ENCODE assay signal across 13 cellular contexts in the genomic region with DNA sequence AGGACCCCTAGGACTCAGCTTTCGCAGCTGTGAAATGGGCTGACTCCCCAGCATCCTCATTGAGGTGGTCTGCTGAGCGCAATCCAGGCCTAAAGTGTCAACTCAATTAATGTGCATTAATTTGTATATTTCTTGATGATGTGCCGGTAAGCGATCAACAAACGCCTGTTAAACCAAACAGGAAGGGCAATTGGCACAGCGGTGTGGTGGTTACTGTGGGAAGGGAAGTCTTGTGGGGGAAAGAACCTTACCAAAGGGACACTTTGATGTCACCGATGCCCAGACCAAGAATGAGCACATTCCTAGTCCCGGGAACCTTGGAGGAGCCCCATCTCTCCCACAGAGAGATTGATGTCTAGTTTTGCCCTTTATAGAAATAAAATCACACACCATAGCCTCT. TPM values are rescaled to one million over a fixed set of nuclear protein-coding genes. Genes with fewer than 3 reads are reported as not detected.
DNase-seq lines count a peak whose midpoint lies in the region; ATAC-seq and TF ChIP-seq lines count a peak whose summit lies in the region.
"Had no signal": no experiment of that assay in that cellular context is flagged by ENCODE, and none has a peak within 500 bp of the region (broad histone marks: within the 10 kb centered on the region; RNA-seq: fewer than 3 reads in every experiment).

No MANE protein-coding gene starts in this region.

- H3K27me3 ChIP-seq in CD4-positive, CD25-positive, alpha-beta regulatory T cell (ENCODE audit: control insufficient read depth, insufficient read depth, low read length) = no peaks in the 10 kb centered on the region
- H3K27me3 ChIP-seq in Loucy (ENCODE audit: insufficient read depth, low read length, poor library complexity, severe bottlenecking) (no peaks in the 10 kb centered on the region), WERI-Rb-1 (ENCODE audit: insufficient read depth, low read depth, severe bottlenecking) (no peaks in the 10 kb centered on the region)
- H3K27me3 ChIP-seq: foreskin keratinocyte had no signal

- H3K27ac Mint-ChIP-seq in CD4-positive, CD25-positive, alpha-beta regulatory T cell = peak overlapping the region; percentile 91 to 97 (median 97)
- H3K27ac Mint-ChIP-seq in naive thymus-derived CD8-positive, alpha-beta T cell = peak overlapping the region; percentile 92 to 99 (median 96)
- H3K27ac Mint-ChIP-seq: progenitor cell of endocrine pancreas had no signal

- peak overlapping the region; percentile 84 for H3K4me2 ChIP-seq in Loucy (ENCODE audit: low read depth, low read length, poor library complexity, severe bottlenecking)

- POLR2A ChIA-PET in naive thymus-derived CD8-positive, alpha-beta T cell (lab: Charles Lee) = interaction anchor here (0.6 to 3.2 kb wide), 11 partner anchors 10 to 177 kb away, joined by 3 to 10 read pairs (median 4); partner anchors contain the start of genes CCDC124 and FCHO1

- peaks cover 4% of the 10 kb centered on the region for H3K36me3 Mint-ChIP-seq in CD4-positive, CD25-positive, alpha-beta regulatory T cell
- peaks cover 0 to 32% (median 0%) of the 10 kb centered on the region in 3 donors for H3K36me3 Mint-ChIP-seq in naive thymus-derived CD8-positive, alpha-beta T cell

- H3K36me3 ChIP-seq in CD4-positive, CD25-positive, alpha-beta regulatory T cell (ENCODE audit: control insufficient read depth, insufficient read depth, low read length) = peaks cover 29% of the 10 kb centered on the region
- H3K36me3 ChIP-seq in Loucy (ENCODE audit: insufficient read depth, low read length) (peaks cover 5% of the 10 kb centered on the region; the same call in 1 of the 2 replicates), WERI-Rb-1 (no peaks in the 10 kb centered on the region)

- H3K27me3 Mint-ChIP-seq in CD4-positive, CD25-positive, alpha-beta regulatory T cell = no peaks in the 10 kb centered on the region
- no peaks in the 10 kb centered on the region for H3K27me3 Mint-ChIP-seq in naive thymus-derived CD8-positive, alpha-beta T cell

- peaks cover 67% of the 10 kb centered on the region for H3K4me1 ChIP-seq in CD4-positive, CD25-positive, alpha-beta regulatory T cell (ENCODE audit: control insufficient read depth, insufficient read depth, low read length, poor library complexity, severe bottlenecking)
- peaks cover 41% of the 10 kb centered on the region for H3K4me1 ChIP-seq in Loucy (ENCODE audit: insufficient read depth, low read length, poor library complexity, severe bottlenecking)

- H3K4me3 ChIP-seq in CD4-positive, CD25-positive, alpha-beta regulatory T cell (ENCODE audit: low read depth, low read length) = peak overlapping the region; percentile 90
- H3K4me3 ChIP-seq in Loucy (ENCODE audit: low read length, poor library complexity, severe bottlenecking) = peak overlapping the region; percentile 74
- H3K4me3 ChIP-seq in WERI-Rb-1 (ENCODE audit: low read depth, low read length) = no peak overlapping the region

- H3K4me1 Mint-ChIP-seq in CD4-positive, CD25-positive, alpha-beta regulatory T cell = peaks cover 17 to 71% (median 40%) of the 10 kb centered on the region in 4 donors
- H3K4me1 Mint-ChIP-seq in naive thymus-derived CD8-positive, alpha-beta T cell = peaks cover 22 to 75% (median 67%) of the 10 kb centered on the region in 4 donors

- H4K20me1 ChIP-seq in Loucy (ENCODE audit: insufficient read depth, low read length, poor library complexity, severe bottlenecking) = peaks cover 3% of the 10 kb centered on the region

- H3K79me2 ChIP-seq in Loucy (ENCODE audit: insufficient read depth, low read length) = peaks cover 38% of the 10 kb centered on the region

- H3K9me3 Mint-ChIP-seq in CD4-positive, CD25-positive, alpha-beta regulatory T cell = peaks cover 0 to 2% (median 0%) of the 10 kb centered on the region in 7 donors
- H3K9me3 Mint-ChIP-seq in naive thymus-derived CD8-positive, alpha-beta T cell = no peaks in the 10 kb centered on the region

- peak overlapping the region; percentile 83 for H3K9ac ChIP-seq in Loucy (ENCODE audit: low read depth, low read length, poor library complexity, severe bottlenecking)

- H3K4me3 Mint-ChIP-seq in CD4-positive, CD25-positive, alpha-beta regulatory T cell = peak overlapping the region; percentile 94 to 99 (median 94)
- peak overlapping the region; percentile 78 to 98 (median 94) for H3K4me3 Mint-ChIP-seq in naive thymus-derived CD8-positive, alpha-beta T cell

- no peak for ATAC-seq in CD4-positive, CD25-positive, alpha-beta regulatory T cell (ENCODE audit: low read depth in 2 of 2)
- no peak for ATAC-seq in naive thymus-derived CD8-positive, alpha-beta T cell
- ATAC-seq in HG03432 (IDR thresholded peaks at IDR 0.05; ENCODE audit: unreplicated experiment) = no peak
- ATAC-seq: foreskin keratinocyte had no signal

- no peaks in the 10 kb centered on the region for H3F3A ChIP-seq in Loucy (ENCODE audit: low read depth)

- peak overlapping the region; percentile 98 for H3K27ac ChIP-seq in CD4-positive, CD25-positive, alpha-beta regulatory T cell (ENCODE audit: insufficient read depth, low read length, poor library complexity, severe bottlenecking)
- no peak overlapping the region for H3K27ac ChIP-seq in WERI-Rb-1
- H3K27ac ChIP-seq: foreskin keratinocyte had no signal

- no peak for TF ChIP-seq CTCF in Loucy (conservative IDR thresholded peaks at IDR 0.05; ENCODE audit: low read length)
- TF ChIP-seq CTCF in WERI-Rb-1 (IDR thresholded peaks at IDR 0.05; ENCODE audit: low read depth, low read length) = no peak

- H2AFZ ChIP-seq in Loucy (ENCODE audit: low read length) = no peak overlapping the region

- H3K9me2 ChIP-seq in Loucy (replicated peaks; ENCODE audit: low read depth, low read length) = no peaks in the 10 kb centered on the region

- H3K9me3 ChIP-seq in CD4-positive, CD25-positive, alpha-beta regulatory T cell (ENCODE audit: control insufficient read depth in 2 of 2, low read length in 2 of 2) = no peaks in the 10 kb centered on the region
- H3K9me3 ChIP-seq in Loucy (ENCODE audit: insufficient read depth, low read depth, low read length) (no peaks in the 10 kb centered on the region), WERI-Rb-1 (ENCODE audit: severe bottlenecking) (no peaks in the 10 kb centered on the region)

- DNase-seq in CD4-positive, CD25-positive, alpha-beta regulatory T cell = peak in 1 of 3 donors; percentile 31
- peak; percentile 39 for DNase-seq in activated T-helper 9 cell treated with anti-CD3 and anti-CD28 coated beads, Interleukin-2, amount 50 U/mL, for 16 hours (ENCODE audit: low read depth)
- DNase-seq in naive thymus-derived CD8-positive, alpha-beta T cell = peak in 6 of 10 donors; percentile 34 to 57 (median 40)
- DNase-seq in WERI-Rb-1 (no peak), SIG-M5 (lab: John Stamatoyannopoulos, UW) (no peak), ecto neural progenitor cell (ENCODE audit: low spot score) (no peak)
- DNase-seq: foreskin keratinocyte, midbrain, NCI-H2171 had no signal

RNA-seq across cellular contexts. Expression of gene JAK3, which starts 1.6 kb away (rescaled TPM):
- total RNA-seq in CD4-positive, CD25-positive, alpha-beta regulatory T cell = 198 TPM
- polyA plus RNA-seq in CD4-positive, CD25-positive, alpha-beta regulatory T cell = 100 to 1,000 TPM in 1 of 4 donors, 10 to 100 TPM in 3; 80.8 to 103 (median 88.4) TPM
- 100 to 1,000 TPM; 120 to 122 TPM for total RNA-seq in naive thymus-derived CD8-positive, alpha-beta T cell
- 100 to 1,000 TPM in 2 of 3 donors, 10 to 100 TPM in 1; 78.7 to 122 (median 109) TPM for polyA plus RNA-seq in naive thymus-derived CD8-positive, alpha-beta T cell
- total RNA-seq: MCF 10A had no signal

RNA-seq across cellular contexts. Expression of gene RPL18A, which starts 13.6 kb away (rescaled TPM):
- 2,143 TPM for total RNA-seq in CD4-positive, CD25-positive, alpha-beta regulatory T cell
- polyA plus RNA-seq in CD4-positive, CD25-positive, alpha-beta regulatory T cell = 1,000 to 10,000 TPM; 3,036 to 4,374 (median 3,670) TPM
- 1,000 to 10,000 TPM; 2,924 to 2,989 TPM for total RNA-seq in naive thymus-derived CD8-positive, alpha-beta T cell
- polyA plus RNA-seq in naive thymus-derived CD8-positive, alpha-beta T cell = 1,000 to 10,000 TPM; 3,790 to 4,859 (median 4,546) TPM

RNA-seq across cellular contexts. Expression of gene INSL3, which starts 24.8 kb away (rescaled TPM):
- 5.5 TPM for total RNA-seq in CD4-positive, CD25-positive, alpha-beta regulatory T cell
- polyA plus RNA-seq in CD4-positive, CD25-positive, alpha-beta regulatory T cell = 1 to 10 TPM; 1.5 to 5.4 (median 2.2) TPM
- total RNA-seq in naive thymus-derived CD8-positive, alpha-beta T cell = 1 to 10 TPM; 2.7 to 3.6 TPM
- polyA plus RNA-seq in naive thymus-derived CD8-positive, alpha-beta T cell = 1 to 10 TPM in 2 of 3 donors, under 1 TPM in 1; 0.97 to 3.0 (median 1.9) TPM
- total RNA-seq: MCF 10A, progenitor cell of endocrine pancreas had no signal

RNA-seq across cellular contexts. Expression of gene SLC5A5, which starts 25.6 kb away (rescaled TPM):
- total RNA-seq in CD4-positive, CD25-positive, alpha-beta regulatory T cell = 1.0 TPM
- polyA plus RNA-seq in CD4-positive, CD25-positive, alpha-beta regulatory T cell = 1 to 10 TPM in 3 of 4 donors, under 1 TPM in 1; 0.76 to 1.8 (median 1.3) TPM
- 1 to 10 TPM; 2.4 to 2.6 TPM for total RNA-seq in naive thymus-derived CD8-positive, alpha-beta T cell
- 1 to 10 TPM in 2 of 3 donors, under 1 TPM in 1; 0.39 to 2.2 (median 1.4) TPM for polyA plus RNA-seq in naive thymus-derived CD8-positive, alpha-beta T cell
- total RNA-seq: MCF 10A, progenitor cell of endocrine pancreas had no signal
- polyA plus RNA-seq: foreskin keratinocyte had no signal

RNA-seq across cellular contexts. Expression of gene B3GNT3, which starts 51.2 kb away (rescaled TPM):
- 0.47 TPM for total RNA-seq in CD4-positive, CD25-positive, alpha-beta regulatory T cell
- polyA plus RNA-seq in CD4-positive, CD25-positive, alpha-beta regulatory T cell = under 1 TPM in 1 of 4 donors, not detected in 3; 0.27 TPM
- not detected for total RNA-seq in naive thymus-derived CD8-positive, alpha-beta T cell
- under 1 TPM in 2 of 3 donors, not detected in 1; 0.13 to 0.20 TPM for polyA plus RNA-seq in naive thymus-derived CD8-positive, alpha-beta T cell
- total RNA-seq: progenitor cell of endocrine pancreas had no signal

Comparison
In these comparisons a context has a peak if more than half of its experiments do, and no peak if none do; other contexts are left out.
1. DNase-seq: peak in activated T-helper 9 cell treated with anti-CD3 and anti-CD28 coated beads, Interleukin-2, amount 50 U/mL, for 16 hours (single experiment) and naive thymus-derived CD8-positive, alpha-beta T cell (6 of 10); none in WERI-Rb-1 (single experiment), SIG-M5 (single experiment) and ecto neural progenitor cell (single experiment).